1 cellular context compared by ENCODE assay signal in genomic region chr14:24241829-24242443, GRCh38.
TF ChIP-seq lines count a peak whose summit lies in the region.

No MANE protein-coding gene starts in this region.

TF ChIP-seq in HepG2, 621 proteins besides CTCF, POLR2A, EP300 and RAD21 (continued from another document and continues in another):
- TF ChIP-seq SNAPC4 (CRISPR knock-in tag; IDR thresholded peaks at IDR 0.05) (no peak), ZNF598 (CRISPR knock-in tag; IDR thresholded peaks at IDR 0.05; ENCODE audit: borderline replicate concordance) (no peak; the same call in 1 of the 2 replicates), SOX5 (CRISPR knock-in tag; IDR thresholded peaks at IDR 0.05; ENCODE audit: borderline replicate concordance) (no peak; the same call in 1 of the 2 replicates), ZBTB42 (CRISPR knock-in tag; IDR thresholded peaks at IDR 0.05) (0 out of 2 replicates have a peak, but pooled peaks have one; percentile 19), IRF2 (CRISPR knock-in tag; IDR thresholded peaks at IDR 0.05) (no peak), HOXA7 (CRISPR knock-in tag; IDR thresholded peaks at IDR 0.05) (no peak), HOXA5 (CRISPR knock-in tag; IDR thresholded peaks at IDR 0.05) (no peak), ZFX (CRISPR knock-in tag; IDR thresholded peaks at IDR 0.05; ENCODE audit: low read depth) (peak; percentile 84), THYN1 (CRISPR knock-in tag; IDR thresholded peaks at IDR 0.05; ENCODE audit: borderline replicate concordance, low read depth) (no peak; the same call in 1 of the 2 replicates), SNAI1 (CRISPR knock-in tag; IDR thresholded peaks at IDR 0.05; ENCODE audit: borderline replicate concordance) (no peak), ZSCAN22 (CRISPR knock-in tag; IDR thresholded peaks at IDR 0.05) (no peak; the same call in 1 of the 2 replicates), IRF1 (CRISPR knock-in tag; IDR thresholded peaks at IDR 0.05; ENCODE audit: low read depth) (no peak), ZNF337 (CRISPR knock-in tag; IDR thresholded peaks at IDR 0.05; ENCODE audit: borderline replicate concordance, low read depth) (no peak; the same call in 1 of the 2 replicates), ZNF816 (CRISPR knock-in tag; IDR thresholded peaks at IDR 0.05; ENCODE audit: borderline replicate concordance) (no peak), AGO2 (optimal IDR thresholded peaks at IDR 0.05; ENCODE audit: low read depth, low read length) (no peak), ZNF136 (CRISPR knock-in tag; IDR thresholded peaks at IDR 0.05; ENCODE audit: low read depth) (no peak), DNMT3B (CRISPR knock-in tag; conservative IDR thresholded peaks at IDR 0.05) (no peak), ZNF780A (CRISPR knock-in tag; IDR thresholded peaks at IDR 0.05) (no peak), RBFOX2 (IDR thresholded peaks at IDR 0.05; ENCODE audit: low read depth, low read length) (peak; percentile 95), NR2F1 (CRISPR knock-in tag; IDR thresholded peaks at IDR 0.05) (no peak), ZNF710 (CRISPR knock-in tag; IDR thresholded peaks at IDR 0.05; ENCODE audit: borderline replicate concordance) (no peak), ARNTL (CRISPR knock-in tag; IDR thresholded peaks at IDR 0.05) (no peak), KDM4B (CRISPR knock-in tag; IDR thresholded peaks at IDR 0.05) (no peak), MEIS1 (CRISPR knock-in tag; IDR thresholded peaks at IDR 0.05; ENCODE audit: borderline replicate concordance) (no peak), HOXA9 (CRISPR knock-in tag; IDR thresholded peaks at IDR 0.05; ENCODE audit: borderline replicate concordance) (no peak), PBX3 (CRISPR knock-in tag; IDR thresholded peaks at IDR 0.05; ENCODE audit: borderline replicate concordance) (no peak), FOXJ3 (CRISPR knock-in tag; IDR thresholded peaks at IDR 0.05; ENCODE audit: borderline replicate concordance) (no peak), PLRG1 (conservative IDR thresholded peaks at IDR 0.05) (no peak), SMAD3 (CRISPR knock-in tag; IDR thresholded peaks at IDR 0.05) (no peak), TGIF2 (CRISPR knock-in tag; IDR thresholded peaks at IDR 0.05) (no peak), ATF5 (CRISPR knock-in tag; IDR thresholded peaks at IDR 0.05; ENCODE audit: low read depth) (no peak), ZNF33B (CRISPR knock-in tag; IDR thresholded peaks at IDR 0.05) (no peak), KDM5B (CRISPR knock-in tag; IDR thresholded peaks at IDR 0.05; ENCODE audit: borderline replicate concordance) (no peak), HMGXB3 (CRISPR knock-in tag; IDR thresholded peaks at IDR 0.05; ENCODE audit: borderline replicate concordance) (peak; percentile 70; the same call in 1 of the 2 replicates), ZNF318 (CRISPR knock-in tag; IDR thresholded peaks at IDR 0.05) (peak; percentile 41; the same call in 1 of the 2 replicates)
